Comparison of ENCODE assay signal across 16 cellular contexts in genomic region chr18:59024829-59025228, GRCh38.
A peak's percentile ranks its signal among the peaks of the same experiment; 100 is the strongest.
DNase-seq lines count a peak whose midpoint lies in the region; ATAC-seq and TF ChIP-seq lines count a peak whose summit lies in the region.
"Had no signal": no experiment of that assay in that cellular context is flagged by ENCODE, and none has a peak within 500 bp of the region (broad histone marks: within the 10 kb centered on the region; RNA-seq: fewer than 3 reads in every experiment).

No MANE protein-coding gene starts in this region.

- no peaks in the 10 kb centered on the region for H3K36me3 Mint-ChIP-seq in activated naive CD4-positive, alpha-beta T cell treated with anti-CD3 and anti-CD28 coated beads, Interleukin-2, amount 10 ng/mL, durations not matched to agents 7 days and 5 days
- H3K36me3 Mint-ChIP-seq: CD8-positive, alpha-beta T cell had no signal

- H3K27me3 ChIP-seq in ascending aorta: no peaks in the 10 kb centered on the region

- no peak overlapping the region for H3K4me3 ChIP-seq in ascending aorta
- H3K4me3 ChIP-seq in foreskin fibroblast (ENCODE audit: low read depth in 1 of 2, low read length in 2 of 2): no peak overlapping the region

- H3K27me3 Mint-ChIP-seq in activated naive CD4-positive, alpha-beta T cell treated with anti-CD3 and anti-CD28 coated beads, Interleukin-2, amount 10 ng/mL, durations not matched to agents 7 days and 5 days: peaks cover 11% of the 10 kb centered on the region

- no peaks in the 10 kb centered on the region for H3K9me3 ChIP-seq in ascending aorta

- CTCF ChIA-PET in activated naive CD4-positive, alpha-beta T cell treated with anti-CD3 and anti-CD28 coated beads, Interleukin-2, amount 10 ng/mL, durations not matched to agents 7 days and 5 days (lab: Charles Lee): no interaction called here

- peak overlapping the region; percentile 85 to 90 for H3K27ac ChIP-seq in ascending aorta

- intact Hi-C loops in ascending aorta (cut with DNase I): loop anchor here (2.0 kb wide), 1 partner anchor 20 kb away; no protein-coding TSS in a partner anchor

- ATAC-seq in GM18511 (IDR thresholded peaks at IDR 0.05; ENCODE audit: unreplicated experiment): no peak
- ATAC-seq: activated T-helper 17 cell treated with anti-CD3 and anti-CD28 coated beads, Interleukin-2, amount 50 U/mL, for 72 hours; CD8-positive, alpha-beta T cell had no signal

- no peak overlapping the region for H3K27ac Mint-ChIP-seq in activated naive CD4-positive, alpha-beta T cell treated with anti-CD3 and anti-CD28 coated beads, Interleukin-2, amount 10 ng/mL, durations not matched to agents 7 days and 5 days
- H3K27ac Mint-ChIP-seq: activated T-helper 17 cell treated with anti-CD3 and anti-CD28 coated beads, Interleukin-2, amount 50 U/mL, for 72 hours; CD8-positive, alpha-beta T cell; stimulated activated naive CD8-positive, alpha-beta T cell treated with anti-CD3 and anti-CD28 coated beads, Interleukin-15, Interleukin-2, amounts not matched to agents 100 ng/mL and 50 ng/mL, for 24 hours had no signal

- TF ChIP-seq CTCF in ascending aorta (IDR thresholded peaks at IDR 0.05) (no peak), foreskin fibroblast (IDR thresholded peaks at IDR 0.05; ENCODE audit: low read depth, low read length) (no peak)

- H3K4me3 Mint-ChIP-seq in activated naive CD4-positive, alpha-beta T cell treated with anti-CD3 and anti-CD28 coated beads, Interleukin-2, amount 10 ng/mL, durations not matched to agents 7 days and 5 days: no peak overlapping the region
- H3K4me3 Mint-ChIP-seq: activated T-helper 17 cell treated with anti-CD3 and anti-CD28 coated beads, Interleukin-2, amount 50 U/mL, for 72 hours; CD8-positive, alpha-beta T cell; stimulated activated naive CD8-positive, alpha-beta T cell treated with anti-CD3 and anti-CD28 coated beads, Interleukin-15, Interleukin-2, amounts not matched to agents 100 ng/mL and 50 ng/mL, for 24 hours had no signal

- DNase-seq in EH (ENCODE audit: low read depth) (peak; percentile 51), ascending aorta (ENCODE audit: low spot score in 2 of 2) (peak in 1 of 2 donors; percentile 73), foreskin fibroblast (peak; percentile 64 to 81), renal cortical epithelial cell (ENCODE audit: low read depth) (peak; percentile 44), NCI-H2081 treated with DMSO at 0.1 percent for 48 hours (lab: John Stamatoyannopoulos, UW) (no peak)
- DNase-seq in activated naive CD4-positive, alpha-beta T cell treated with anti-CD3 and anti-CD28 coated beads, Interleukin-2, amount 10 ng/mL, durations not matched to agents 7 days and 5 days: no peak
- DNase-seq in activated CD4-positive, alpha-beta T cell treated with anti-CD3 and anti-CD28 coated beads for 4 hours: no peak
- DNase-seq: activated CD4-positive, CD25-positive, alpha-beta regulatory T cell; CD8-positive, alpha-beta T cell; H7; Karpas-422; NCI-H446 treated with DMSO at 0.1 percent for 48 hours; stimulated activated CD4-positive, alpha-beta T cell treated with anti-CD3 and anti-CD28 coated beads, Interleukin-1b, Interleukin-23, amount 100 ng/mL, for 48 hours had no signal

- H3K36me3 ChIP-seq in ascending aorta: no peaks in the 10 kb centered on the region

- no peaks in the 10 kb centered on the region for H3K4me1 Mint-ChIP-seq in activated naive CD4-positive, alpha-beta T cell treated with anti-CD3 and anti-CD28 coated beads, Interleukin-2, amount 10 ng/mL, durations not matched to agents 7 days and 5 days
- H3K4me1 Mint-ChIP-seq: activated T-helper 17 cell treated with anti-CD3 and anti-CD28 coated beads, Interleukin-2, amount 50 U/mL, for 72 hours had no signal

- H3K4me1 ChIP-seq in ascending aorta: peaks cover 14 to 49% of the 10 kb centered on the region in 2 donors

- H3K9me3 Mint-ChIP-seq in activated naive CD4-positive, alpha-beta T cell treated with anti-CD3 and anti-CD28 coated beads, Interleukin-2, amount 10 ng/mL, durations not matched to agents 7 days and 5 days: no peaks in the 10 kb centered on the region
- H3K9me3 Mint-ChIP-seq: activated T-helper 17 cell treated with anti-CD3 and anti-CD28 coated beads, Interleukin-2, amount 50 U/mL, for 72 hours; CD8-positive, alpha-beta T cell; stimulated activated naive CD8-positive, alpha-beta T cell treated with anti-CD3 and anti-CD28 coated beads, Interleukin-15, Interleukin-2, amounts not matched to agents 100 ng/mL and 50 ng/mL, for 24 hours had no signal

Comparison
In these comparisons a context has a peak if more than half of its experiments do, and no peak if none do; other contexts are left out.
1. DNase-seq: peak in EH (single experiment), foreskin fibroblast (2 of 2) and renal cortical epithelial cell (single experiment); none in activated naive CD4-positive, alpha-beta T cell treated with anti-CD3 and anti-CD28 coated beads, Interleukin-2, amount 10 ng/mL, durations not matched to agents 7 days and 5 days (single experiment), activated CD4-positive, alpha-beta T cell treated with anti-CD3 and anti-CD28 coated beads for 4 hours (0 of 2) and NCI-H2081 treated with DMSO at 0.1 percent for 48 hours (single experiment).